ENCODE assay signal across 21 cellular contexts in genomic region chrY:18056473-18056872, GRCh38. TPM values are rescaled to one million over a fixed set of nuclear protein-coding genes. Genes with fewer than 3 reads are reported as not detected.
"Had no signal": no experiment of that assay in that cellular context is flagged by ENCODE, and none has a peak within 500 bp of the region (broad histone marks: within the 10 kb centered on the region; RNA-seq: fewer than 3 reads in every experiment).

No MANE protein-coding gene starts in this region.

RNA-seq across cellular contexts. Expression of gene CDY2A, which starts 30.9 kb away (rescaled TPM):
- total RNA-seq: activated naive CD4-positive, alpha-beta T cell treated with anti-CD3 and anti-CD28 coated beads for 36 hours; activated naive CD4-positive, alpha-beta T cell treated with anti-CD3 and anti-CD28 coated beads, Interleukin-2, amount 50 U/mL, for 72 hours; activated naive CD8-positive, alpha-beta T cell treated with anti-CD3 and anti-CD28 coated beads for 36 hours; activated naive CD8-positive, alpha-beta T cell treated with anti-CD3 and anti-CD28 coated beads, Interleukin-2, amount 10 ng/mL, durations not matched to agents 7 days and 5 days; activated T-cell treated with anti-CD3 and anti-CD28 coated beads, Interleukin-2, amount 50 U/mL, for 4 hours; activated T-cell treated with anti-CD3 and anti-CD28 coated beads, Interleukin-2, amount 50 U/mL, for 72 hours; activated T-helper 1 cell treated with anti-CD3 and anti-CD28 coated beads, Interleukin-12 subunit alpha, Interleukin-12 subunit beta, Interleukin-2, Interleukin-4 antibody, amounts not matched to agents 30 ng/mL and 10 ng/mL and 1 ng/mL, durations not matched to agents 14 hours and 24 hours and 36 hours; activated T-helper 17 cell treated with anti-CD3 and anti-CD28 coated beads, Interleukin-2, amount 50 U/mL, for 72 hours; activated T-helper 2 cell treated with anti-CD3 and anti-CD28 coated beads, Interferon-gamma antibody, Interleukin-2, Interleukin-4, amounts not matched to agents 10 μg/mL and 5 μg/mL and 100 μg/mL, durations not matched to agents 14 hours and 24 hours and 36 hours; adrenal gland; aorta; ascending aorta; astrocyte; body of pancreas; breast epithelium; bronchial epithelial cell; cardiac muscle cell; cardiac septum; cerebellum; chondrocyte had no signal
- polyA plus RNA-seq: adipose tissue, adrenal gland, aorta, cardiac muscle cell had no signal
